In the genomic region with DNA sequence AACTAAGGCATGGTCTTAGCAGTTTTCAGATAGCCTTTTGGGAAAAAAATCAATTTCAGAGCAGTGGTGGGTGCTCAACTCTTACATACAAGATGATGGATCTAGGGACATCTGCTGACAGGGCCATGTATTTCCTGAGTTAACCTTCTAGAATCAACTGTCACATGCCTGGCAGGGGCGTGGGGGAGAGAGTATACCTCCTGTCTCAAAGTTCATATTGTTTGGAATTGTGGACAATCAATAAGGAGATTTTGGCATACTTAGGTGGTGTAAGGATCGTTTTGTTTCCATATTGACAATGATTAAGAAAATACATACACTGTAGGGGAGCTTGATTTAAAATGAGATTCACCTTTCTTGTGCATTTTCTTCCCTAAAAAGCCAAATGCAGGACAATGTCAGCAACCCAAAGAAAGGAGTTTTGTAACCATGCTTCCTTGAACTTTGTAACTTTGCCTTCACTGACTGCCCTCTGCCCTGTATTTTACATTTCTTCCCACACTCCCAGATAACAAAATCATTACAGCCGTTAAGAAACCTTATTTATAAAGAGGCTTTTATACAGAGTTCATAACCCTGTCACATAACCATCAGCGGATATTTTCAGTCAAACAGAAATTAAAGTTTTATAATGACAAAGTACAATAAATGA, we compare ENCODE assay signal across 17 cellular contexts.
"Had no signal": no experiment of that assay in that cellular context is flagged by ENCODE, and none has a peak within 500 bp of the region (broad histone marks: within the 10 kb centered on the region; RNA-seq: fewer than 3 reads in every experiment).

No MANE protein-coding gene starts in this region.

- H3K36me3 ChIP-seq: esophagus muscularis mucosa, gastroesophageal sphincter, heart right ventricle, ovary had no signal

- H3K27me3 ChIP-seq: esophagus muscularis mucosa, gastroesophageal sphincter, heart right ventricle, ovary had no signal

- H3K4me3 ChIP-seq: esophagus muscularis mucosa, gastroesophageal sphincter, heart right ventricle, ovary had no signal

- FAIRE-seq: endothelial cell of umbilical vein had no signal

- H3K9me3 ChIP-seq: esophagus muscularis mucosa, gastroesophageal sphincter, heart right ventricle, ovary had no signal

- DNase-seq: activated B cell treated with CpG ODN at 0.5 μM for 24 hours; activated CD4-positive, alpha-beta memory T cell treated with anti-CD3 and anti-CD28 coated beads, Interleukin-2, amount 10 ng/mL, durations not matched to agents 7 days and 5 days; activated CD4-positive, alpha-beta T cell treated with anti-CD3 and anti-CD28 coated beads for 4 hours; activated CD8-positive, alpha-beta memory T cell treated with anti-CD3 and anti-CD28 coated beads, Interleukin-2, amount 10 ng/mL, durations not matched to agents 7 days and 5 days; effector CD8-positive, alpha-beta T cell; heart right ventricle; left cardiac atrium; naive B cell; ovary; stimulated activated CD4-positive, alpha-beta T cell treated with anti-CD3 and anti-CD28 coated beads, Interleukin-4, amount 100 ng/mL, for 4 hours; stimulated activated naive CD4-positive, alpha-beta T cell; substantia nigra; T-helper 1 cell; T-helper 9 cell had no signal

- ATAC-seq: activated CD8-positive, alpha-beta memory T cell treated with anti-CD3 and anti-CD28 coated beads, Interleukin-2, amount 10 ng/mL, durations not matched to agents 7 days and 5 days; gastroesophageal sphincter had no signal

- H3K27ac ChIP-seq: esophagus muscularis mucosa, gastroesophageal sphincter, heart right ventricle, ovary had no signal
